ENCODE assay signal across 1 cellular context in the genomic region with DNA sequence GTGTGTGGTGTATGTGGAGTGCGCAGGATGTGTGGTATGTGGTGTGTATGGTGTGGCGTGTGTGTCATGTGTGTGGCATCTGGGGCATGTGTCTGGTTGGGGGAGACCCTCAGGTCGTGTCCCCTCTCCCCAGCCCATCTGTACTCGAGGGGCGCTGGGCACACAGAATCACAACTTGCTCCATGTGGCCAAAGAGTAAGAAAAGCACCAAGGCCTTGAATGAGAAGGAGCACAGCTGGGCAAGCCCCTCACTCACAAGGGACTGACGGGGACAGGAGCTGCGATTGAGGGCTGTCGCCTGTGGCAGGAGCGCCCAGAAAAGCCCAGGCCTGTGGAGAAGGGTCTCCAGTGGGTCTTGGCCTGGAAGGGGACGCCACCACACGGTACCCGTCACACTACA.
TF ChIP-seq lines count a peak whose summit lies in the region.

No MANE protein-coding gene starts in this region.

TF ChIP-seq in neural cell, 6 proteins besides CTCF, POLR2A, EP300 and RAD21:
- no peak for TF ChIP-seq EZH2 (IDR thresholded peaks at IDR 0.05; ENCODE audit: borderline replicate concordance, insufficient read depth, low read length, poor library complexity, severe bottlenecking)
- no peak for TF ChIP-seq POLR2AphosphoS5 (IDR thresholded peaks at IDR 0.05)
- no peak for TF ChIP-seq SMC3 (conservative IDR thresholded peaks at IDR 0.05; ENCODE audit: poor library complexity)
- TF ChIP-seq REST (IDR thresholded peaks at IDR 0.05; ENCODE audit: borderline replicate concordance) = no peak
- no peak for TF ChIP-seq TAF1 (IDR thresholded peaks at IDR 0.05; ENCODE audit: low read depth)
- TF ChIP-seq MXI1 (conservative IDR thresholded peaks at IDR 0.05; ENCODE audit: poor library complexity, severe bottlenecking) = no peak
